Comparison of ENCODE assay signal across 8 cellular contexts in the genomic region with DNA sequence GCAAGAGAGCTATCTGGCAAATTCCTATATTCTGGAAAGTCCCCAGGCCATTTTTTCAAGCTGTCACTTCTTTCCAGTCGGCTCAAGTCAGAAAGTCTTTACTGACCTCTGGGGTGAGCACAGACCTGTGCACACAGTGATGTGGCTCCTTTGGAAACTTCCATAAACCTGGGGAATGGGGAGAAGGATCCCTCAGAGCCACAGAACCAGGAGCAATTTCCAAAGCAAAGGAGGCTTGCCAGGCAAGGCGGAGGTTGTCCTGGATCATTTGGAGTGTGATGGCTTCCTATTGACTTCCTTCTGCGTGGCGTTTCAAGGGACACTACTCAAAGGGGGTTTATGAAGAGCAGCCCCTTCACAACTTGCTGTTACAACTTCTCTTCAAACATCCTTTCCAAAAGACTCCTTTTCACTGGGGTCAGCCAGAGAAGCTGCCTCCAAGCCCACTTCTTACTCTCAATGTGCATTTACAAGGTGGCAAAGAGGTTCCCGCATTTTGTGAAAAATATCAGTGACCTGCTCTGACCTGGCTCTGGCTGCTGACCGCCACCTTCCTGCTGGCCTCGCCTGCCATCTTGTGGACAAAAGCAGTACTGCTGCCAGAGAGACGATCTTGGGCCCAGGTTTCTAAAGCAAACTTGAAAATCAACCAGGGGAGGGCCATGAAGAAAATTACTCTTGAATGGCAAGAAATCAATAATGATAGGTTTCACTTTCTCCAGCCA. TPM values are rescaled to one million over a fixed set of nuclear protein-coding genes. Genes with fewer than 3 reads are reported as not detected.
DNase-seq lines count a peak whose midpoint lies in the region; ATAC-seq and TF ChIP-seq lines count a peak whose summit lies in the region.

No MANE protein-coding gene starts in this region.

- DNase-seq in AG08396 (ENCODE audit: low spot score) (peak; percentile 79), KBM-7 (peak; percentile 83), cardiac septum (ENCODE audit: low spot score) (peak; percentile 90), prostate gland (ENCODE audit: low spot score) (peak; percentile 64), uterus (peak; percentile 76 to 83)
- peak; percentile 82 for DNase-seq in activated naive CD8-positive, alpha-beta T cell treated with anti-CD3 and anti-CD28 coated beads, Interleukin-2, amount 10 ng/mL, durations not matched to agents 7 days and 5 days

- H3K4me3 ChIP-seq in SU-DHL-6 (ENCODE audit: insufficient read depth, low read length, poor library complexity, severe bottlenecking), result no peak overlapping the region
- H3K4me3 ChIP-seq in prostate gland, result no peak overlapping the region
- H3K4me3 ChIP-seq in uterus, result no peak overlapping the region

- in situ Hi-C loops in KBM-7 (cut with MboI; ENCODE audit: low pct_unique_long_range_greater_than_20kb, low sequenced_read_pairs), result no loop called here

- no peak overlapping the region for H3K27ac ChIP-seq in SU-DHL-6 (ENCODE audit: low read depth, low read length)
- peak overlapping the region in 1 of 2 donors; percentile 7 for H3K27ac ChIP-seq in prostate gland
- peak overlapping the region in 1 of 2 donors; percentile 66 for H3K27ac ChIP-seq in uterus

- no peaks in the 10 kb centered on the region for H4K20me1 ChIP-seq in SU-DHL-6 (ENCODE audit: low read depth, low read length)

- H3K9me3 Mint-ChIP-seq in activated naive CD8-positive, alpha-beta T cell treated with anti-CD3 and anti-CD28 coated beads, Interleukin-2, amount 10 ng/mL, durations not matched to agents 7 days and 5 days, result no peaks in the 10 kb centered on the region

- H3K4me1 Mint-ChIP-seq in activated naive CD8-positive, alpha-beta T cell treated with anti-CD3 and anti-CD28 coated beads, Interleukin-2, amount 10 ng/mL, durations not matched to agents 7 days and 5 days, result peaks cover 15% of the 10 kb centered on the region

- H3K4me3 Mint-ChIP-seq in activated naive CD8-positive, alpha-beta T cell treated with anti-CD3 and anti-CD28 coated beads, Interleukin-2, amount 10 ng/mL, durations not matched to agents 7 days and 5 days, result no peak overlapping the region

- H3K27ac Mint-ChIP-seq in activated naive CD8-positive, alpha-beta T cell treated with anti-CD3 and anti-CD28 coated beads, Interleukin-2, amount 10 ng/mL, durations not matched to agents 7 days and 5 days, result peak overlapping the region; percentile 21

- H3K9me3 ChIP-seq in SU-DHL-6 (ENCODE audit: insufficient read depth, low read length), result no peaks in the 10 kb centered on the region
- H3K9me3 ChIP-seq in prostate gland, result no peaks in the 10 kb centered on the region
- no peaks in the 10 kb centered on the region for H3K9me3 ChIP-seq in uterus

- no peaks in the 10 kb centered on the region for H3K27me3 ChIP-seq in SU-DHL-6 (ENCODE audit: low read length)
- no peaks in the 10 kb centered on the region for H3K27me3 ChIP-seq in prostate gland (replicated peaks; ENCODE audit: insufficient read depth)
- H3K27me3 ChIP-seq in uterus, result no peaks in the 10 kb centered on the region

- no peak overlapping the region for H3K4me2 ChIP-seq in SU-DHL-6 (ENCODE audit: low read depth, low read length, poor library complexity, severe bottlenecking)

- H3K36me3 ChIP-seq in SU-DHL-6 (ENCODE audit: low read length), result no peaks in the 10 kb centered on the region
- H3K36me3 ChIP-seq in prostate gland, result no peaks in the 10 kb centered on the region
- no peaks in the 10 kb centered on the region for H3K36me3 ChIP-seq in uterus

- no peaks in the 10 kb centered on the region for H3K9me2 ChIP-seq in SU-DHL-6 (replicated peaks; ENCODE audit: insufficient read depth, low read length)

- TF ChIP-seq POLR2A in prostate gland (IDR thresholded peaks at IDR 0.05) (no peak), uterus (IDR thresholded peaks at IDR 0.05) (no peak)

- ATAC-seq in GM18907 (IDR thresholded peaks at IDR 0.05; ENCODE audit: unreplicated experiment), result peak; percentile 79
- ATAC-seq in activated naive CD8-positive, alpha-beta T cell treated with anti-CD3 and anti-CD28 coated beads, Interleukin-2, amount 10 ng/mL, durations not matched to agents 7 days and 5 days (ENCODE audit: low read depth), result peak; percentile 55

- H3K9ac ChIP-seq in SU-DHL-6 (ENCODE audit: low read length), result no peak overlapping the region

- POLR2A ChIA-PET in activated naive CD8-positive, alpha-beta T cell treated with anti-CD3 and anti-CD28 coated beads, Interleukin-2, amount 10 ng/mL, durations not matched to agents 7 days and 5 days (lab: Charles Lee), result no interaction called here

- H3K4me1 ChIP-seq in prostate gland (replicated peaks) (no peaks in the 10 kb centered on the region), uterus (peaks cover 0 to 11% of the 10 kb centered on the region in 2 donors)

- no peak overlapping the region for H2AFZ ChIP-seq in SU-DHL-6 (ENCODE audit: low read depth, low read length, severe bottlenecking)

- TF ChIP-seq CTCF in SU-DHL-6 (IDR thresholded peaks at IDR 0.05; ENCODE audit: insufficient read depth, low read length, poor library complexity, severe bottlenecking) (peak; percentile 95), prostate gland (IDR thresholded peaks at IDR 0.05) (peak; percentile 99), uterus (IDR thresholded peaks at IDR 0.05) (peak; percentile 97 to 99 (median 98))

- WGBS in prostate gland, result 18% methylated on average over 8 of the region's 8 CpGs

- H3K79me2 ChIP-seq in SU-DHL-6 (ENCODE audit: insufficient read depth, low read length), result no peaks in the 10 kb centered on the region

- H3F3A ChIP-seq in SU-DHL-6 (ENCODE audit: insufficient read depth), result no peaks in the 10 kb centered on the region

- no peaks in the 10 kb centered on the region for H3K27me3 Mint-ChIP-seq in activated naive CD8-positive, alpha-beta T cell treated with anti-CD3 and anti-CD28 coated beads, Interleukin-2, amount 10 ng/mL, durations not matched to agents 7 days and 5 days

- intact Hi-C loops in cardiac septum (cut with DNase I) (loop anchor here (2.0 kb wide), 2 partner anchors 450 to 468 kb away; no protein-coding TSS in a partner anchor), prostate gland (cut with DNase I) (loop anchor here (1.0 kb wide), 1 partner anchor 468 kb away; no protein-coding TSS in a partner anchor), uterus (cut with DNase I; ENCODE audit: low total_unique reads) (no loop called here)

- H3K36me3 Mint-ChIP-seq in activated naive CD8-positive, alpha-beta T cell treated with anti-CD3 and anti-CD28 coated beads, Interleukin-2, amount 10 ng/mL, durations not matched to agents 7 days and 5 days, result no peaks in the 10 kb centered on the region

RNA-seq across cellular contexts. Expression of a gene that starts 18.2 kb away (rescaled TPM):
- total RNA-seq in activated naive CD8-positive, alpha-beta T cell treated with anti-CD3 and anti-CD28 coated beads, Interleukin-2, amount 10 ng/mL, durations not matched to agents 7 days and 5 days, result not detected
- total RNA-seq in cardiac septum (not detected), prostate gland (1 to 10 TPM in 1 of 2 donors, not detected in 1; 2.6 TPM), uterus (not detected)
